ENCODE assay signal across 12 cellular contexts in genomic region chr19:10812196-10812595, GRCh38. TPM values are rescaled to one million over a fixed set of nuclear protein-coding genes. Genes with fewer than 3 reads are reported as not detected.
DNase-seq lines count a peak whose midpoint lies in the region; ATAC-seq and TF ChIP-seq lines count a peak whose summit lies in the region.
"Had no signal": no experiment of that assay in that cellular context is flagged by ENCODE, and none has a peak within 500 bp of the region (broad histone marks: within the 10 kb centered on the region; RNA-seq: fewer than 3 reads in every experiment).

No MANE protein-coding gene starts in this region.

- peak; percentile 23 for DNase-seq in ELF-1 (ENCODE audit: low read depth, low spot score)
- DNase-seq in adipocyte (ENCODE audit: low read depth): no peak
- no peak for DNase-seq in natural killer cell treated with Interleukin-12 subunit alpha and Interleukin-12 subunit beta and Interleukin-15 and Interleukin-18, amount 100 ng/mL, for 72 hours (ENCODE audit: low spot score)
- no peak for DNase-seq in uterus
- no peak for DNase-seq in GM20000 (ENCODE audit: low spot score)
- DNase-seq: CD4-positive, CD25-positive, alpha-beta regulatory T cell; H7; NCI-H1694; NCI-H446 treated with DMSO at 0.1 percent for 48 hours; stimulated activated naive CD4-positive, alpha-beta T cell treated with Interleukin-2 at 50 U/mL for 16 hours had no signal

- H3K4me1 ChIP-seq in BLaER1 treated with 17β-estradiol and CSF1 and Interleukin-3, amounts not matched to agents 10 nM and 100 nM: peaks cover 0 to 79% (median 51%) of the 10 kb centered on the region in 10 experiments; a peak in 17 of 20 replicates
- peaks cover 61% of the 10 kb centered on the region for H3K4me1 ChIP-seq in adipocyte (ENCODE audit: control insufficient read depth, insufficient read depth, low read length)
- H3K4me1 ChIP-seq in uterus: peaks cover 0 to 8% of the 10 kb centered on the region in 2 donors

- H3K4me1 Mint-ChIP-seq in natural killer cell treated with Interleukin-12 subunit alpha and Interleukin-12 subunit beta and Interleukin-15 and Interleukin-18, amount 100 ng/mL, for 72 hours (ENCODE audit: low read depth in 2 of 2): peaks cover 50 to 54% of the 10 kb centered on the region in 2 donors

- peak overlapping the region; percentile 99 for H3K27ac Mint-ChIP-seq in natural killer cell treated with Interleukin-12 subunit alpha and Interleukin-12 subunit beta and Interleukin-15 and Interleukin-18, amount 100 ng/mL, for 72 hours

- no peaks in the 10 kb centered on the region for H3K9me3 ChIP-seq in BLaER1 treated with 17β-estradiol and CSF1 and Interleukin-3, amounts not matched to agents 10 nM and 100 nM (replicated peaks in 1 of 11)
- H3K9me3 ChIP-seq in adipocyte (ENCODE audit: control insufficient read depth, low read length) (no peaks in the 10 kb centered on the region), uterus (no peaks in the 10 kb centered on the region)

- TF ChIP-seq POLR2A in uterus (IDR thresholded peaks at IDR 0.05): no peak

- H4K20me1 ChIP-seq in BLaER1 treated with 17β-estradiol and CSF1 and Interleukin-3, amounts not matched to agents 10 nM and 100 nM: peaks cover 11 to 74% (median 49%) of the 10 kb centered on the region in 11 experiments; a peak in 16 of 22 replicates

- peaks cover 4% of the 10 kb centered on the region for H3K9me3 Mint-ChIP-seq in natural killer cell treated with Interleukin-12 subunit alpha and Interleukin-12 subunit beta and Interleukin-15 and Interleukin-18, amount 100 ng/mL, for 72 hours
- H3K9me3 Mint-ChIP-seq: CD4-positive, CD25-positive, alpha-beta regulatory T cell had no signal

- peak overlapping the region in 8 of 11 experiments; percentile 38 to 91 (median 74); a peak in 15 of 22 replicates for H3K4me2 ChIP-seq in BLaER1 treated with 17β-estradiol and CSF1 and Interleukin-3, amounts not matched to agents 10 nM and 100 nM

- peaks cover 79 to 100% (median 99%) of the 10 kb centered on the region in 11 experiments for H3K36me3 ChIP-seq in BLaER1 treated with 17β-estradiol and CSF1 and Interleukin-3, amounts not matched to agents 10 nM and 100 nM
- peaks cover 42% of the 10 kb centered on the region for H3K36me3 ChIP-seq in adipocyte (ENCODE audit: control insufficient read depth, insufficient read depth, low read length, severe bottlenecking)
- H3K36me3 ChIP-seq in uterus: no peaks in the 10 kb centered on the region

- H3K4me3 ChIP-seq in BLaER1 treated with 17β-estradiol and CSF1 and Interleukin-3, amounts not matched to agents 10 nM and 100 nM: no peak overlapping the region
- no peak overlapping the region for H3K4me3 ChIP-seq in adipocyte (ENCODE audit: low read length)
- H3K4me3 ChIP-seq in uterus: no peak overlapping the region

- TF ChIP-seq CTCF in uterus (IDR thresholded peaks at IDR 0.05): no peak
- TF ChIP-seq CTCF in GM20000 (IDR thresholded peaks at IDR 0.05; ENCODE audit: extremely low read depth, missing control alignments): no peak

- H3K27me3 Mint-ChIP-seq in natural killer cell treated with Interleukin-12 subunit alpha and Interleukin-12 subunit beta and Interleukin-15 and Interleukin-18, amount 100 ng/mL, for 72 hours: no peaks in the 10 kb centered on the region
- H3K27me3 Mint-ChIP-seq: CD4-positive, CD25-positive, alpha-beta regulatory T cell had no signal

- ATAC-seq in natural killer cell treated with Interleukin-12 subunit alpha and Interleukin-12 subunit beta and Interleukin-15 and Interleukin-18, amount 100 ng/mL, for 72 hours: no peak
- ATAC-seq in HG02840 (IDR thresholded peaks at IDR 0.05; ENCODE audit: low FRiP score, unreplicated experiment): no peak

- H3K36me3 Mint-ChIP-seq in natural killer cell treated with Interleukin-12 subunit alpha and Interleukin-12 subunit beta and Interleukin-15 and Interleukin-18, amount 100 ng/mL, for 72 hours: peaks cover 28% of the 10 kb centered on the region

- H3K9ac ChIP-seq in BLaER1 treated with 17β-estradiol and CSF1 and Interleukin-3, amounts not matched to agents 10 nM and 100 nM: peak overlapping the region in 7 of 11 experiments; percentile 3 to 57 (median 32); a peak in 9 of 22 replicates
- peak overlapping the region; percentile 78 for H3K9ac ChIP-seq in adipocyte (ENCODE audit: low read length)

- peak overlapping the region in 8 of 11 experiments; percentile 48 to 80 (median 64); a peak in 18 of 22 replicates for H3K27ac ChIP-seq in BLaER1 treated with 17β-estradiol and CSF1 and Interleukin-3, amounts not matched to agents 10 nM and 100 nM
- peak overlapping the region in 1 of 2 donors; percentile 39 for H3K27ac ChIP-seq in uterus

- H3K27me3 ChIP-seq in BLaER1 treated with 17β-estradiol and CSF1 and Interleukin-3, amounts not matched to agents 10 nM and 100 nM: no peaks in the 10 kb centered on the region
- H3K27me3 ChIP-seq in adipocyte (replicated peaks; ENCODE audit: control insufficient read depth, insufficient read depth, low read length) (no peaks in the 10 kb centered on the region), uterus (no peaks in the 10 kb centered on the region)

- intact Hi-C loops in uterus (cut with DNase I; ENCODE audit: low total_unique reads): no loop called here

- no peak overlapping the region for H3K4me3 Mint-ChIP-seq in natural killer cell treated with Interleukin-12 subunit alpha and Interleukin-12 subunit beta and Interleukin-15 and Interleukin-18, amount 100 ng/mL, for 72 hours
- H3K4me3 Mint-ChIP-seq: CD4-positive, CD25-positive, alpha-beta regulatory T cell had no signal

RNA-seq across cellular contexts. Expression of gene TMED1, which starts 23.8 kb away (rescaled TPM):
- total RNA-seq in natural killer cell treated with Interleukin-12 subunit alpha and Interleukin-12 subunit beta and Interleukin-15 and Interleukin-18, amount 100 ng/mL, for 72 hours: 10 to 100 TPM; 15.2 to 24.1 TPM
- total RNA-seq in uterus: 10 to 100 TPM in 3 of 4 donors, 1 to 10 TPM in 1; 7.2 to 57.0 (median 27.2) TPM

RNA-seq across cellular contexts. Expression of gene C19orf38, which starts 36.0 kb away (rescaled TPM):
- total RNA-seq in natural killer cell treated with Interleukin-12 subunit alpha and Interleukin-12 subunit beta and Interleukin-15 and Interleukin-18, amount 100 ng/mL, for 72 hours: 10 to 100 TPM in 1 of 2 donors, 1 to 10 TPM in 1; 2.7 to 12.0 TPM
- 10 to 100 TPM in 1 of 4 donors, 1 to 10 TPM in 1, not detected in 2; 2.7 to 25.9 TPM for total RNA-seq in uterus

RNA-seq across cellular contexts. Expression of gene CARM1, which starts 59.2 kb away (rescaled TPM):
- 10 to 100 TPM; 48.4 to 60.0 TPM for total RNA-seq in natural killer cell treated with Interleukin-12 subunit alpha and Interleukin-12 subunit beta and Interleukin-15 and Interleukin-18, amount 100 ng/mL, for 72 hours
- 10 to 100 TPM in 2 of 4 donors, 1 to 10 TPM in 2; 6.4 to 50.4 (median 18.7) TPM for total RNA-seq in uterus
